In genomic region chr7:11207565-11207964, GRCh38 we compare ENCODE assay signal across 1 cellular context.
TF ChIP-seq lines count a peak whose summit lies in the region.

No MANE protein-coding gene starts in this region.

TF ChIP-seq in HepG2, 621 proteins besides CTCF, POLR2A, EP300 and RAD21:
- TF ChIP-seq ZNF616 (CRISPR knock-in tag; IDR thresholded peaks at IDR 0.05; ENCODE audit: low read depth) = no peak
- TF ChIP-seq GATAD2A (CRISPR knock-in tag; IDR thresholded peaks at IDR 0.05) = no peak
- TF ChIP-seq CCAR2 (optimal IDR thresholded peaks at IDR 0.05; ENCODE audit: low read depth, low read length) = no peak
- TF ChIP-seq NCOR1 (IDR thresholded peaks at IDR 0.05; ENCODE audit: borderline replicate concordance, low read length) = no peak
- TF ChIP-seq HIVEP1 (CRISPR knock-in tag; IDR thresholded peaks at IDR 0.05) = no peak
- no peak for TF ChIP-seq ZBED4 (CRISPR knock-in tag; IDR thresholded peaks at IDR 0.05; ENCODE audit: borderline replicate concordance)
- TF ChIP-seq ZNF468 (CRISPR knock-in tag; IDR thresholded peaks at IDR 0.05) = no peak
- TF ChIP-seq XRCC5 (optimal IDR thresholded peaks at IDR 0.05; ENCODE audit: low read length) = no peak
- no peak for TF ChIP-seq JDP2 (CRISPR knock-in tag; IDR thresholded peaks at IDR 0.05; ENCODE audit: borderline replicate concordance)
- TF ChIP-seq PLSCR1 (CRISPR knock-in tag; IDR thresholded peaks at IDR 0.05; ENCODE audit: borderline replicate concordance) = no peak
- TF ChIP-seq WIZ (CRISPR knock-in tag; IDR thresholded peaks at IDR 0.05) = no peak
- TF ChIP-seq MTERF4 (CRISPR knock-in tag; IDR thresholded peaks at IDR 0.05) = no peak
- no peak for TF ChIP-seq ZNF629 (CRISPR knock-in tag; conservative IDR thresholded peaks at IDR 0.05)
- TF ChIP-seq TOE1 (CRISPR knock-in tag; IDR thresholded peaks at IDR 0.05) = no peak
- no peak for TF ChIP-seq TMF1 (CRISPR knock-in tag; IDR thresholded peaks at IDR 0.05; ENCODE audit: low read depth)
